Comparison of ENCODE assay signal across 1 cellular context in genomic region chr7:96671854-96672253, GRCh38.
A peak's percentile ranks its signal among the peaks of the same experiment; 100 is the strongest.
TF ChIP-seq lines count a peak whose summit lies in the region.

No MANE protein-coding gene starts in this region.

TF ChIP-seq in liver, 16 proteins besides CTCF, POLR2A, EP300 and RAD21 (continued from another document):
- TF ChIP-seq REST (IDR thresholded peaks at IDR 0.05): no peak
- TF ChIP-seq ZBTB33 (IDR thresholded peaks at IDR 0.05): no peak
- TF ChIP-seq FOXA2 (IDR thresholded peaks at IDR 0.05): no peak
- TF ChIP-seq MAX (IDR thresholded peaks at IDR 0.05): no peak
- no peak for TF ChIP-seq JUND (IDR thresholded peaks at IDR 0.05)
- TF ChIP-seq FOXA1 (IDR thresholded peaks at IDR 0.05): no peak
- TF ChIP-seq RXRA (IDR thresholded peaks at IDR 0.05): peak; percentile 58 to 70
- peak; percentile 44 for TF ChIP-seq YY1 (IDR thresholded peaks at IDR 0.05)
- TF ChIP-seq GABPA (IDR thresholded peaks at IDR 0.05 in 1 of 2, conservative IDR thresholded peaks at IDR 0.05 in 1 of 2): no peak
- TF ChIP-seq HNF4A (conservative IDR thresholded peaks at IDR 0.05): peak; percentile 33 to 48
- TF ChIP-seq EGR1 (IDR thresholded peaks at IDR 0.05; ENCODE audit: low read depth in 2 of 2): no peak
- no peak for TF ChIP-seq NR2F2 (IDR thresholded peaks at IDR 0.05)
- no peak for TF ChIP-seq ATF3 (IDR thresholded peaks at IDR 0.05)
- TF ChIP-seq SP1 (IDR thresholded peaks at IDR 0.05): peak; percentile 11
- no peak for TF ChIP-seq TAF1 (conservative IDR thresholded peaks at IDR 0.05)
